Comparison of ENCODE assay signal across 8 cellular contexts in genomic region chr1:201348211-201348566, GRCh38. TPM values are rescaled to one million over a fixed set of nuclear protein-coding genes. Genes with fewer than 3 reads are reported as not detected.
DNase-seq lines count a peak whose midpoint lies in the region; ATAC-seq and TF ChIP-seq lines count a peak whose summit lies in the region.

No MANE protein-coding gene starts in this region.

- no peak overlapping the region for H3K9ac ChIP-seq in mesenchymal stem cell (ENCODE audit: low read length)

- H3K23ac ChIP-seq in mesenchymal stem cell (ENCODE audit: low read length in 2 of 2): no peak overlapping the region

- peaks cover 2% of the 10 kb centered on the region for H3K27me3 ChIP-seq in HL-60 (ENCODE audit: insufficient read depth, poor library complexity, severe bottlenecking)
- H3K27me3 ChIP-seq in PC-9 (ENCODE audit: insufficient read depth, low read depth): no peaks in the 10 kb centered on the region
- H3K27me3 ChIP-seq in mesenchymal stem cell (ENCODE audit: control insufficient read depth in 1 of 2, insufficient read depth in 1 of 2, low read length in 2 of 2): peaks cover 22 to 73% of the 10 kb centered on the region in 2 experiments

- H2AFZ ChIP-seq in PC-9: no peak overlapping the region
- no peak overlapping the region for H2AFZ ChIP-seq in mesenchymal stem cell (ENCODE audit: low read depth, low read length)

- no peak overlapping the region for H3K4me2 ChIP-seq in PC-9
- H3K4me2 ChIP-seq in mesenchymal stem cell (ENCODE audit: low read length, poor library complexity, severe bottlenecking): no peak overlapping the region

- CTCF ChIA-PET in PC-9 (lab: Charles Lee): interaction anchor here (0.6 to 4.1 kb wide), 7 partner anchors 10 to 322 kb away, joined by 4 to 18 read pairs (median 8); no protein-coding TSS in a partner anchor

- H3K4ac ChIP-seq in mesenchymal stem cell (ENCODE audit: low read depth in 1 of 2, low read length in 2 of 2): no peak overlapping the region

- no peak overlapping the region for H4K8ac ChIP-seq in mesenchymal stem cell (ENCODE audit: low read length)

- H3K4me1 ChIP-seq in PC-9 (replicated peaks; ENCODE audit: insufficient read depth) (peaks cover 17% of the 10 kb centered on the region), mesenchymal stem cell (ENCODE audit: control insufficient read depth, insufficient read depth, low read depth, low read length) (peaks cover 4% of the 10 kb centered on the region)

- H3K9me2 ChIP-seq in PC-9 (ENCODE audit: insufficient read depth): no peaks in the 10 kb centered on the region

- BruUV-seq in PC-9 (replicated peaks; lab: Mats Ljungman, UMichigan): no TSS peak

- peak overlapping the region; percentile 44 for H2AK5ac ChIP-seq in mesenchymal stem cell (ENCODE audit: low read length, severe bottlenecking)

- H3K27ac ChIP-seq in HL-60 (replicated peaks): no peak overlapping the region
- H3K27ac ChIP-seq in PC-9: no peak overlapping the region
- H3K27ac ChIP-seq in mesenchymal stem cell (ENCODE audit: low read length, poor library complexity, severe bottlenecking): no peak overlapping the region

- no peak overlapping the region for H2BK120ac ChIP-seq in mesenchymal stem cell (ENCODE audit: low read depth, low read length)

- H3F3A ChIP-seq in PC-9 (ENCODE audit: insufficient read depth, low read depth): no peaks in the 10 kb centered on the region

- WGBS in mesenchymal stem cell: 21% methylated on average over 6 of the region's 6 CpGs

- no peaks in the 10 kb centered on the region for H3K79me2 ChIP-seq in PC-9 (ENCODE audit: low read depth)

- no peak overlapping the region for H2BK5ac ChIP-seq in mesenchymal stem cell (ENCODE audit: low read depth, low read length, poor library complexity, severe bottlenecking)

- H4K20me1 ChIP-seq in PC-9 (ENCODE audit: insufficient read depth): no peaks in the 10 kb centered on the region

- no peaks in the 10 kb centered on the region for H3K79me1 ChIP-seq in mesenchymal stem cell (replicated peaks; ENCODE audit: low read length, poor library complexity, severe bottlenecking)

- H3K14ac ChIP-seq in mesenchymal stem cell (ENCODE audit: low read length in 2 of 2): no peak overlapping the region

- peak; percentile 81 for DNase-seq in GM03348 (ENCODE audit: low spot score)
- peak; percentile 1 to 20 for DNase-seq in HL-60 (ENCODE audit: low read depth in 1 of 2, low spot score in 1 of 2)
- DNase-seq in PC-9: peak; percentile 25 to 69
- DNase-seq in dermis blood vessel endothelial cell: peak; percentile 66
- DNase-seq in mesenchymal stem cell: peak; percentile 55
- DNase-seq in activated CD4-positive, CD25-positive, alpha-beta regulatory T cell (lab: John Stamatoyannopoulos, UW): no peak
- no peak for DNase-seq in NCI-H1048 (lab: John Stamatoyannopoulos, UW)

- H3K36me3 ChIP-seq in PC-9 (ENCODE audit: low read depth): no peaks in the 10 kb centered on the region
- no peaks in the 10 kb centered on the region for H3K36me3 ChIP-seq in mesenchymal stem cell (ENCODE audit: control insufficient read depth in 1 of 2, insufficient read depth in 2 of 2, low read depth in 1 of 2, low read length in 2 of 2)

- H2BK15ac ChIP-seq in mesenchymal stem cell (ENCODE audit: low read depth, poor library complexity, severe bottlenecking): no peak overlapping the region

- H3K4me3 ChIP-seq in HL-60 (replicated peaks; ENCODE audit: insufficient read depth, low read length) (no peak overlapping the region), PC-9 (no peak overlapping the region), mesenchymal stem cell (ENCODE audit: insufficient read depth in 1 of 2, low read depth in 1 of 2, low read length in 2 of 2) (no peak overlapping the region)

- H3K9me3 ChIP-seq in PC-9 (ENCODE audit: insufficient read depth, low read depth) (no peaks in the 10 kb centered on the region), mesenchymal stem cell (ENCODE audit: control insufficient read depth, low read length) (peaks cover 8% of the 10 kb centered on the region)

- no peak overlapping the region for H2BK12ac ChIP-seq in mesenchymal stem cell (ENCODE audit: low read length in 2 of 2)

- intact Hi-C loops in PC-9 (cut with micrococcal nuclease; ENCODE audit: unreplicated experiment): loop anchor here (1.0 to 5.0 kb wide), 6 partner anchors 36 to 165 kb away; no protein-coding TSS in a partner anchor

- POLR2A ChIA-PET in PC-9 (lab: Charles Lee; ENCODE audit: unreplicated experiment): interaction anchor here (0.6 to 0.7 kb wide), 3 partner anchors 14 to 189 kb away, joined by 3 to 47 read pairs (median 7); no protein-coding TSS in a partner anchor

- H4K91ac ChIP-seq in mesenchymal stem cell (ENCODE audit: low read length): no peak overlapping the region

- no peak overlapping the region for H3K18ac ChIP-seq in mesenchymal stem cell (ENCODE audit: low read depth in 1 of 2, low read length in 2 of 2)

- ATAC-seq in HG03354 (IDR thresholded peaks at IDR 0.05; ENCODE audit: poor library complexity, severe bottlenecking, unreplicated experiment): no peak

- TF ChIP-seq CTCF in HL-60 (IDR thresholded peaks at IDR 0.05; ENCODE audit: insufficient read depth, low read length) (peak; percentile 80), PC-9 (conservative IDR thresholded peaks at IDR 0.05) (peak; percentile 82)

RNA-seq across cellular contexts. Expression of gene TNNT2, which starts 29.3 kb away (rescaled TPM):
- total RNA-seq in PC-9 (2021): 4.8 and 6.4 TPM in 2 replicates
- total RNA-seq in dermis blood vessel endothelial cell: not detected in 2 replicates
- polyA plus RNA-seq in mesenchymal stem cell (2013, experiment 1 of 2): 0.07 TPM
- polyA plus RNA-seq in mesenchymal stem cell (2013, experiment 2 of 2): not detected

RNA-seq across cellular contexts. Expression of gene LAD1, which starts 50.9 kb away (rescaled TPM):
- total RNA-seq in PC-9 (2021) (54.7 and 61.6 TPM in 2 replicates), dermis blood vessel endothelial cell (0.09 and 0.68 TPM in 2 replicates)
- not detected for polyA plus RNA-seq in mesenchymal stem cell (2013, experiment 1 of 2)
- not detected for polyA plus RNA-seq in mesenchymal stem cell (2013, experiment 2 of 2)

Comparison
In these comparisons a context has a peak if more than half of its experiments do, and no peak if none do; other contexts are left out.
1. DNase-seq: peak in GM03348 (single experiment), HL-60 (2 of 2), PC-9 (2 of 2), dermis blood vessel endothelial cell (single experiment) and mesenchymal stem cell (single experiment); none in activated CD4-positive, CD25-positive, alpha-beta regulatory T cell (0 of 4) and NCI-H1048 (single experiment).
2. RNA of gene LAD1, which starts 50.9 kb away (total RNA-seq): 54.7 to 61.6 TPM in PC-9; 0.09 to 0.68 TPM in dermis blood vessel endothelial cell; every median in the first group is over 10 times any median in the second.